In genomic region chr12:29640589-29641345, GRCh38 we compare ENCODE assay signal across 1 cellular context.
TF ChIP-seq lines count a peak whose summit lies in the region.

No MANE protein-coding gene starts in this region.

TF ChIP-seq in H1, 55 proteins besides CTCF, POLR2A, EP300 and RAD21 (continued from another document):
- TF ChIP-seq CHD7 (IDR thresholded peaks at IDR 0.05; ENCODE audit: insufficient replicate concordance, low read length) (no peak), CEBPB (IDR thresholded peaks at IDR 0.05; ENCODE audit: low read depth, low read length) (no peak)
